12 cellular contexts compared by ENCODE assay signal in the genomic region with DNA sequence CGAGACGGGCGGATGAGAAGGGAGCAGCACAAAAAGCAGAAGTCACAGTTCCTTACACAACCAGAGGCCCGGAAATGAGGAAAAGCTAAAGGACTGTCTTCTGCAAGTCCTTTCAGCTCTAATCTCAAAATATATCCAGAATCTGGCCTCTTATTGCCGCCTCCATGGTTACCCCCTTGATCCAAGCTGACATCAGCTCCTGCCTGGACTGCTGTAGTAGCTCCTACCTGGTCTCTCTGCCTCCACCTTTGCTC.
"Had no signal": no experiment of that assay in that cellular context is flagged by ENCODE, and none has a peak within 500 bp of the region (broad histone marks: within the 10 kb centered on the region; RNA-seq: fewer than 3 reads in every experiment).

No MANE protein-coding gene starts in this region.

- H3K9ac ChIP-seq: neural progenitor cell had no signal

- DNase-seq: activated CD4-positive, alpha-beta T cell treated with anti-CD3 and anti-CD28 coated beads for 4 hours; activated CD8-positive, alpha-beta memory T cell treated with anti-CD3 and anti-CD28 coated beads, Interleukin-2, amount 50 U/mL, for 48 hours; activated CD8-positive, alpha-beta T cell treated with anti-CD3 and anti-CD28 coated beads, Interleukin-2, amount 10 ng/mL, durations not matched to agents 7 days and 5 days; activated naive CD4-positive, alpha-beta T cell treated with anti-CD3 and anti-CD28 coated beads for 36 hours; esophagus squamous epithelium; foreskin fibroblast; left lung; ovary; stimulated activated CD4-positive, alpha-beta T cell treated with anti-CD3 and anti-CD28 coated beads, Interleukin-12 subunit alpha, Interleukin-12 subunit beta, amount 100 ng/mL, for 4 hours; stimulated activated naive CD4-positive, alpha-beta T cell treated with Interleukin-2 at 50 U/mL for 16 hours had no signal

- H3K4me1 ChIP-seq: esophagus squamous epithelium, neural progenitor cell had no signal

- H3K27ac ChIP-seq: cardiac muscle cell, esophagus squamous epithelium, left lung, neural progenitor cell, ovary had no signal

- H3K36me3 ChIP-seq: cardiac muscle cell, esophagus squamous epithelium, left lung, neural progenitor cell, ovary had no signal

- H3K4me2 ChIP-seq: neural progenitor cell had no signal

- H3K4me3 ChIP-seq: cardiac muscle cell, esophagus squamous epithelium, left lung, neural progenitor cell, ovary had no signal

- H3K27me3 ChIP-seq: cardiac muscle cell, esophagus squamous epithelium, left lung, neural progenitor cell, ovary had no signal
